Comparison of ENCODE assay signal across 10 cellular contexts in the genomic region with DNA sequence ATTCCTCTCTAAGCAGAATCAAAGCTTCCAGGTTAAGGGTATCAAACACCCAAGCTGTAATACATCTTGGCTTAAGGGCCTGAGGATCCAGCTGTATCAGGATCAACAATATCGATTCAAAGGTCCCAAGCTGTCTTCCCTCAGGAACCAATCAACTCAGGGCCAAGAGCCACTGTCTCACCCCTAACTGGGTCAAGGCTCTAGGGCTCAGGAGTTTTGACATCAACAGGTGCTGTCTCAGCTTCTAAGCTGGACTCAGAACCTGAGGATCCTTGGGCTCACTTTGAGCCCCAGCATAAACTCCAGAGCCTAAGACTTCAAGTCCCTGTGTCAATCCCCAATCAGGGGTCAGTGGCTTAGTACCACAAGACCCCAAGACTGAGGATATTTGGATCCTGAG. TPM values are rescaled to one million over a fixed set of nuclear protein-coding genes. Genes with fewer than 3 reads are reported as not detected.
A peak's percentile ranks its signal among the peaks of the same experiment; 100 is the strongest.
DNase-seq lines count a peak whose midpoint lies in the region; ATAC-seq and TF ChIP-seq lines count a peak whose summit lies in the region.
"Had no signal": no experiment of that assay in that cellular context is flagged by ENCODE, and none has a peak within 500 bp of the region (broad histone marks: within the 10 kb centered on the region; RNA-seq: fewer than 3 reads in every experiment).

No MANE protein-coding gene starts in this region.

- peak; percentile 15 for ATAC-seq in HG02973 (IDR thresholded peaks at IDR 0.05; ENCODE audit: unreplicated experiment)
- no peak for ATAC-seq in HG03469 (IDR thresholded peaks at IDR 0.05; ENCODE audit: unreplicated experiment)

- intact Hi-C loops in MCF 10A (cut with micrococcal nuclease): no loop called here

- peaks cover 5% of the 10 kb centered on the region for H3K4me1 Mint-ChIP-seq in MCF 10A (ENCODE audit: insufficient read depth, unreplicated experiment)

- H3K27ac Mint-ChIP-seq in MCF 10A (ENCODE audit: low read depth, unreplicated experiment): no peak overlapping the region

- CTCF ChIA-PET in AG04449 (lab: Yijun Ruan, JAX): interaction anchor here (1.0 to 2.8 kb wide), 3 partner anchors 9 to 152 kb away, joined by 3 to 17 read pairs (median 4); no protein-coding TSS in a partner anchor
- CTCF ChIA-PET in MCF 10A (lab: Yijun Ruan, JAX): interaction anchor here (1.1 to 1.4 kb wide), 2 partner anchors 10 to 19 kb away, joined by 4 to 5 read pairs; no protein-coding TSS in a partner anchor

- H3K9me3 ChIP-seq in muscle layer of colon (ENCODE audit: low read length): no peaks in the 10 kb centered on the region

- DNase-seq in AG04449 (ENCODE audit: low read depth, low spot score) (no peak), MCF 10A (ENCODE audit: unreplicated experiment) (no peak), NCI-H2196 (lab: John Stamatoyannopoulos, UW; ENCODE audit: unreplicated experiment) (no peak), NCI-H446 (lab: John Stamatoyannopoulos, UW) (no peak)
- no peak for DNase-seq in effector CD4-positive, alpha-beta T cell

- peak overlapping the region; percentile 41 for H3K9ac ChIP-seq in muscle layer of colon (ENCODE audit: low read length)

- TF ChIP-seq CTCF in AG04449 (IDR thresholded peaks at IDR 0.05; ENCODE audit: insufficient read depth, low read length, missing control alignments) (no peak), MCF 10A (IDR thresholded peaks at IDR 0.05; ENCODE audit: unreplicated experiment) (no peak)

- peak overlapping the region; percentile 83 for H3K4me3 Mint-ChIP-seq in MCF 10A (ENCODE audit: unreplicated experiment)

- POLR2A ChIA-PET in AG04449 (lab: Yijun Ruan, JAX): interaction anchor here (2.0 to 2.2 kb wide), 2 partner anchors 14 to 97 kb away, joined by 8 to 12 read pairs; a partner anchor contains a TSS
- POLR2A ChIA-PET in MCF 10A (lab: Yijun Ruan, JAX): interaction anchor here (0.9 to 2.7 kb wide), 6 partner anchors 14 to 42 kb away, joined by 3 to 19 read pairs (median 6); a partner anchor contains a TSS

- no peaks in the 10 kb centered on the region for H3K9me3 Mint-ChIP-seq in MCF 10A (ENCODE audit: unreplicated experiment)

- H3K4me1 ChIP-seq in muscle layer of colon (ENCODE audit: insufficient read depth, low read length): peaks cover 13% of the 10 kb centered on the region

- H3K4me3 ChIP-seq in AG04449 (ENCODE audit: low read depth, low read length) (peak overlapping the region; percentile 97), muscle layer of colon (ENCODE audit: low read depth in 1 of 2, low read length in 2 of 2) (peak overlapping the region; percentile 75 to 80)

- no peaks in the 10 kb centered on the region for H3K27me3 ChIP-seq in muscle layer of colon (ENCODE audit: control insufficient read depth in 1 of 2, insufficient read depth in 2 of 2, low read length in 2 of 2)

- no TSS peak for BruUV-seq in MCF 10A (replicated peaks; lab: Mats Ljungman, UMichigan)

- H3K27ac ChIP-seq in muscle layer of colon (ENCODE audit: low read depth, low read length): no peak overlapping the region

- no peaks in the 10 kb centered on the region for H3K27me3 Mint-ChIP-seq in MCF 10A (ENCODE audit: insufficient read depth, unreplicated experiment)

- peaks cover 54% of the 10 kb centered on the region for H3K36me3 Mint-ChIP-seq in MCF 10A (ENCODE audit: insufficient read depth, unreplicated experiment)

- H3K36me3 ChIP-seq in muscle layer of colon (ENCODE audit: insufficient read depth, low read length): no peaks in the 10 kb centered on the region

RNA-seq across cellular contexts. Expression of a gene that starts 0.9 kb away (rescaled TPM):
- 10.8 and 13.8 TPM in 2 replicates for total RNA-seq in MCF 10A (2022)

RNA-seq across cellular contexts. Expression of a gene that starts 7.7 kb away (rescaled TPM):
- not detected in 2 replicates for total RNA-seq in MCF 10A (2022)
- total RNA-seq: HT-29, posterior vena cava had no signal

RNA-seq across cellular contexts. Expression of a gene that starts 13.8 kb away (rescaled TPM):
- total RNA-seq in MCF 10A (2022): 74.2 and 85.8 TPM in 2 replicates

RNA-seq across cellular contexts. Expression of a gene that starts 28.2 kb away (rescaled TPM):
- total RNA-seq in MCF 10A (2022): 74.7 and 89.5 TPM in 2 replicates

RNA-seq across cellular contexts. Expression of a gene that starts 28.9 kb away (rescaled TPM):
- total RNA-seq in MCF 10A (2022): 9.3 and 11.7 TPM in 2 replicates
